In the genomic region with DNA sequence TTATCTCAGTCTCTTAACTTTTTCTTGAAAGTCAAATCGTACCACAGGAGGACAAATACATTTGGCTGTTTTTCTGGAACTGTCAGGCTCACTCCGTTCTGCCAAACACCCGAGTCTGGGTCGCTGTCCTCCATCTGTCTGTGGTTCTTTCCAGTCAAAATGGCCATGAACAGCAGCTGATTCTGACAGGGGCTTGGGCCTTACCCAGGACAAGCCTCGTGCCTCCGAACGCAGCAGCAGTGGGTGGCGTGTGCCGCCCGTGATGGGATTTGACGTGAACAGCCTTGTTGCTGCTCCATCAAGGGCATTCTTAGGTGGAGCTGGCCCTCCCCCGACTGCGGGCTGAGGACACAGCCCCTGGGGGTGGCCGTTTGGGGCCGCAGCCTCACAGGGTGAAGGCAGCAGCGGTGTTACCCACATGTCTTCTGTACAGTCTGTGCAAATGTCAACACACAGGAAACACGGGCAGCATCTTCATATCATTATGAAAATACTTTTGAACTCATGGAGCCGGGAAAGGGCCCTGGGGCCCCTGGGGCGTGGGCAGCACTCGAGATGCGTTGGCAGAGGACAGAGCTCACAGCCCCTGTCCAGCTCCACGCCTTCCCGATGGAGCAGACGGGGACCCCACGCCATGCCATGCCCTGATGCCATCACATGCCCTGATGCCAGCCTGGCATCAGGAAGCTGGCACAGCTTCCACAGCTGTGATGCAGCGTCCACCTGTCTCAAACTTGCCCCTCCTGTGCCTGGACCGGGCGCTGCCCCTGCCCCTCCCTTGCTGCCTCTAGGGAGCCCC, we compare ENCODE assay signal across 1 cellular context.
TF ChIP-seq lines count a peak whose summit lies in the region.

No MANE protein-coding gene starts in this region.

TF ChIP-seq in HepG2, 621 proteins besides CTCF, POLR2A, EP300 and RAD21 (continued from another document):
- TF ChIP-seq EZH2 (conservative IDR thresholded peaks at IDR 0.05; ENCODE audit: low read depth, low read length) = peak; percentile 72; the same call in 1 of the 2 replicates
